ENCODE assay signal across 9 cellular contexts in genomic region chr1:206715552-206716518, GRCh38. TPM values are rescaled to one million over a fixed set of nuclear protein-coding genes. Genes with fewer than 3 reads are reported as not detected.
DNase-seq lines count a peak whose midpoint lies in the region; ATAC-seq, FAIRE-seq and TF ChIP-seq lines count a peak whose summit lies in the region.
"Had no signal": no experiment of that assay in that cellular context is flagged by ENCODE, and none has a peak within 500 bp of the region (broad histone marks: within the 10 kb centered on the region; RNA-seq: fewer than 3 reads in every experiment).

No MANE protein-coding gene starts in this region.

- TF ChIP-seq CTCF in CD8-positive, alpha-beta T cell (IDR thresholded peaks at IDR 0.05) = no peak
- TF ChIP-seq CTCF in PC-9 (conservative IDR thresholded peaks at IDR 0.05) (no peak), endodermal cell (conservative IDR thresholded peaks at IDR 0.05) (no peak), progenitor cell of endocrine pancreas (IDR thresholded peaks at IDR 0.05; ENCODE audit: unreplicated experiment) (no peak)

- H3K27me3 Mint-ChIP-seq in CD8-positive, alpha-beta T cell (ENCODE audit: low read depth) = no peaks in the 10 kb centered on the region
- H3K27me3 Mint-ChIP-seq in endodermal cell (ENCODE audit: insufficient read depth) (no peaks in the 10 kb centered on the region), progenitor cell of endocrine pancreas (no peaks in the 10 kb centered on the region)

- peaks cover 16% of the 10 kb centered on the region; the same call in 1 of the 2 replicates for H3F3A ChIP-seq in PC-9 (ENCODE audit: insufficient read depth, low read depth)

- FAIRE-seq in GM12891 (lab: Jason Lieb, UNC) = no peak

- peaks cover 81% of the 10 kb centered on the region for H3K4me1 Mint-ChIP-seq in CD8-positive, alpha-beta T cell (ENCODE audit: low read depth)
- H3K4me1 Mint-ChIP-seq in endodermal cell (peaks cover 38% of the 10 kb centered on the region), progenitor cell of endocrine pancreas (ENCODE audit: low read depth) (peaks cover 12% of the 10 kb centered on the region)

- H3K4me1 ChIP-seq in CD8-positive, alpha-beta T cell (ENCODE audit: insufficient read depth, low read length) = peaks cover 53% of the 10 kb centered on the region
- peaks cover 61% of the 10 kb centered on the region for H3K4me1 ChIP-seq in PC-9 (replicated peaks; ENCODE audit: insufficient read depth)
- H3K4me1 ChIP-seq in endodermal cell (ENCODE audit: control insufficient read depth, insufficient read depth, low read length) = no peaks in the 10 kb centered on the region

- peak overlapping the region; percentile 43; the same call in 1 of the 2 replicates for H3K4me2 ChIP-seq in PC-9

- peak overlapping the region; percentile 95 for H3K27ac Mint-ChIP-seq in CD8-positive, alpha-beta T cell
- peak overlapping the region; percentile 41 for H3K27ac Mint-ChIP-seq in endodermal cell
- no peak overlapping the region for H3K27ac Mint-ChIP-seq in progenitor cell of endocrine pancreas

- ATAC-seq in CD8-positive, alpha-beta T cell = peak; percentile 39
- no peak for ATAC-seq in sciatic nerve

- no peak for TF ChIP-seq POLR2A in GM12891 (IDR thresholded peaks at IDR 0.05; ENCODE audit: low read depth, low read length)

- peaks cover 2% of the 10 kb centered on the region for H3K36me3 Mint-ChIP-seq in CD8-positive, alpha-beta T cell
- H3K36me3 Mint-ChIP-seq in endodermal cell (ENCODE audit: low read depth) (no peaks in the 10 kb centered on the region), progenitor cell of endocrine pancreas (ENCODE audit: insufficient read depth) (no peaks in the 10 kb centered on the region)

- no peak overlapping the region for H3K9ac ChIP-seq in endodermal cell (ENCODE audit: extremely low read depth, low read length, poor library complexity, severe bottlenecking)

- H3K4me3 Mint-ChIP-seq in CD8-positive, alpha-beta T cell = peak overlapping the region; percentile 50
- H3K4me3 Mint-ChIP-seq in endodermal cell = no peak overlapping the region
- H3K4me3 Mint-ChIP-seq in progenitor cell of endocrine pancreas (ENCODE audit: low read depth) = no peak overlapping the region

- H3K9me2 ChIP-seq in PC-9 (ENCODE audit: insufficient read depth) = no peaks in the 10 kb centered on the region

- no peak overlapping the region for H3K4me3 ChIP-seq in CD8-positive, alpha-beta T cell (ENCODE audit: low read depth, low read length)
- H3K4me3 ChIP-seq in PC-9 (no peak overlapping the region), endodermal cell (ENCODE audit: low read length) (no peak overlapping the region)

- intact Hi-C loops in CD8-positive, alpha-beta T cell (cut with DNase I, micrococcal nuclease) = no loop called here
- intact Hi-C loops in PC-9 (cut with micrococcal nuclease; ENCODE audit: unreplicated experiment) (no loop called here), sciatic nerve (cut with DNase I) (no loop called here)

- no peaks in the 10 kb centered on the region for H3K27me3 ChIP-seq in CD8-positive, alpha-beta T cell (ENCODE audit: insufficient read depth, low read length)
- H3K27me3 ChIP-seq in PC-9 (ENCODE audit: insufficient read depth, low read depth) = no peaks in the 10 kb centered on the region
- no peaks in the 10 kb centered on the region for H3K27me3 ChIP-seq in endodermal cell (ENCODE audit: control insufficient read depth, insufficient read depth, low read length, poor library complexity, severe bottlenecking)

- H3K36me3 ChIP-seq in CD8-positive, alpha-beta T cell (ENCODE audit: insufficient read depth, low read length) = no peaks in the 10 kb centered on the region
- no peaks in the 10 kb centered on the region for H3K36me3 ChIP-seq in PC-9 (ENCODE audit: low read depth)
- H3K36me3 ChIP-seq in endodermal cell (ENCODE audit: control insufficient read depth, insufficient read depth, low read length) = no peaks in the 10 kb centered on the region

- POLR2A ChIA-PET in CD8-positive, alpha-beta T cell (lab: Charles Lee) = interaction anchor here (0.6 to 1.9 kb wide), 5 partner anchors 11 to 257 kb away, joined by 3 to 12 read pairs (median 3); no protein-coding TSS in a partner anchor
- POLR2A ChIA-PET in PC-9 (lab: Charles Lee; ENCODE audit: unreplicated experiment) = no interaction called here

- CTCF ChIA-PET in CD8-positive, alpha-beta T cell (lab: Charles Lee) = interaction anchor here (0.7 to 2.5 kb wide), 12 partner anchors 8 to 267 kb away, joined by 3 to 24 read pairs (median 4); partner anchors contain the start of gene FCMR
- CTCF ChIA-PET in PC-9 (lab: Charles Lee) = interaction anchor here (0.7 kb wide), 2 partner anchors 130 to 583 kb away, joined by 5 read pairs; no protein-coding TSS in a partner anchor

- no peaks in the 10 kb centered on the region for H3K9me3 Mint-ChIP-seq in CD8-positive, alpha-beta T cell
- no peaks in the 10 kb centered on the region for H3K9me3 Mint-ChIP-seq in endodermal cell
- H3K9me3 Mint-ChIP-seq in progenitor cell of endocrine pancreas (ENCODE audit: low read depth) = no peaks in the 10 kb centered on the region

- no peaks in the 10 kb centered on the region for H3K9me3 ChIP-seq in CD8-positive, alpha-beta T cell (ENCODE audit: low read length)
- no peaks in the 10 kb centered on the region for H3K9me3 ChIP-seq in PC-9 (ENCODE audit: insufficient read depth, low read depth)
- H3K9me3 ChIP-seq in endodermal cell (ENCODE audit: control insufficient read depth, low read length) = no peaks in the 10 kb centered on the region

- H2AFZ ChIP-seq in PC-9 = no peak overlapping the region

- DNase-seq in CD8-positive, alpha-beta T cell = peak in 2 of 7 experiments; percentile 34 to 38
- DNase-seq in PC-9 (no peak), endodermal cell (no peak), sciatic nerve (ENCODE audit: low spot score) (peak; percentile 10), NCI-H146 (lab: John Stamatoyannopoulos, UW) (no peak), GM12891 (ENCODE audit: insufficient read length, low spot score) (no peak), NCI-H1048 (lab: John Stamatoyannopoulos, UW) (no peak), progenitor cell of endocrine pancreas (ENCODE audit: low spot score, unreplicated experiment) (no peak)
- DNase-seq: NCI-H1105 had no signal

- H3K27ac ChIP-seq in CD8-positive, alpha-beta T cell (ENCODE audit: low read depth, low read length) = no peak overlapping the region
- 0 out of 2 replicates have a peak overlapping the region, but pooled peaks have one; percentile 56 for H3K27ac ChIP-seq in PC-9
- peak overlapping the region; percentile 25 for H3K27ac ChIP-seq in endodermal cell (ENCODE audit: low read depth, low read length)

- H3K79me2 ChIP-seq in PC-9 (ENCODE audit: low read depth) = peaks cover 94% of the 10 kb centered on the region

- H4K20me1 ChIP-seq in PC-9 (ENCODE audit: insufficient read depth) = 0 out of 2 replicates have a peak, but pooled peaks cover 5% of the 10 kb centered on the region

- WGBS in endodermal cell (ENCODE audit: insufficient coverage in 1 of 2, insufficient read length in 1 of 2), 2 experiments = 91 to 97% methylated on average over 4 to 6 of the region's 8 CpGs

- no TSS peak for BruUV-seq in PC-9 (replicated peaks; lab: Mats Ljungman, UMichigan)

TF ChIP-seq in GM12891, 5 proteins besides CTCF, POLR2A, EP300 and RAD21:
- TF ChIP-seq SPI1 (IDR thresholded peaks at IDR 0.05; ENCODE audit: low read depth, low read length) = no peak
- no peak for TF ChIP-seq TAF1 (IDR thresholded peaks at IDR 0.05; ENCODE audit: low read depth, low read length)
- no peak for TF ChIP-seq POLR2AphosphoS5 (IDR thresholded peaks at IDR 0.05; ENCODE audit: low read depth, low read length)
- TF ChIP-seq POU2F2 (IDR thresholded peaks at IDR 0.05; ENCODE audit: low read depth, low read length) = no peak
- TF ChIP-seq PAX5 (IDR thresholded peaks at IDR 0.05; ENCODE audit: insufficient read depth, low read length, severe bottlenecking) = no peak

RNA-seq across cellular contexts. Expression of gene MAPKAPK2, which starts 31.1 kb away (rescaled TPM):
- 100 to 1,000 TPM; 218 to 225 TPM for total RNA-seq in CD8-positive, alpha-beta T cell
- total RNA-seq in PC-9 (2021) (62.6 and 70.6 TPM in 2 replicates), endodermal cell (10 to 100 TPM; 72.8 to 79.7 TPM), sciatic nerve (56.3 TPM), progenitor cell of endocrine pancreas (60.8 and 64.9 TPM in 2 replicates)
- 79.7 TPM for polyA plus RNA-seq in endodermal cell (2013, experiment 1 of 2)
- polyA plus RNA-seq in endodermal cell (2013, experiment 2 of 2) = 76.4 TPM
- polyA plus RNA-seq in GM12891 (2012; ENCODE audit: low read depth, missing spikeins) = 59.4 TPM

RNA-seq across cellular contexts. Expression of gene IL19, which starts 54.7 kb away (rescaled TPM):
- not detected for total RNA-seq in CD8-positive, alpha-beta T cell
- total RNA-seq in PC-9 (2021) (not detected in 2 replicates), endodermal cell (not detected), sciatic nerve (not detected), progenitor cell of endocrine pancreas (not detected in 2 replicates)
- not detected for polyA plus RNA-seq in endodermal cell (2013, experiment 1 of 2)
- polyA plus RNA-seq in endodermal cell (2013, experiment 2 of 2) = not detected
- 0.18 TPM for polyA plus RNA-seq in GM12891 (2012; ENCODE audit: low read depth, missing spikeins)

RNA-seq across cellular contexts. Expression of gene IL10, which starts 56.5 kb away (rescaled TPM):
- total RNA-seq in CD8-positive, alpha-beta T cell = 1 to 10 TPM in 1 of 2 experiments, under 1 TPM in 1; 0.78 to 1.0 TPM
- total RNA-seq in PC-9 (2021) (not detected in 2 replicates), endodermal cell (not detected), sciatic nerve (1.1 TPM), progenitor cell of endocrine pancreas (not detected in 2 replicates)
- polyA plus RNA-seq in endodermal cell (2013, experiment 1 of 2) = not detected
- not detected for polyA plus RNA-seq in endodermal cell (2013, experiment 2 of 2)
- 3.3 TPM for polyA plus RNA-seq in GM12891 (2012; ENCODE audit: low read depth, missing spikeins)
